ENCODE assay signal across 25 cellular contexts in genomic region chr3:53225651-53226050, GRCh38.
"Had no signal": no experiment of that assay in that cellular context is flagged by ENCODE, and none has a peak within 500 bp of the region (broad histone marks: within the 10 kb centered on the region; RNA-seq: fewer than 3 reads in every experiment).

No MANE protein-coding gene starts in this region.

- H3K4me1 Mint-ChIP-seq: activated CD4-positive, alpha-beta T cell treated with anti-CD3 and anti-CD28 coated beads, Interleukin-2, amount 10 ng/mL, durations not matched to agents 7 days and 5 days had no signal

- H3K27me3 Mint-ChIP-seq: activated CD4-positive, alpha-beta memory T cell treated with anti-CD3 and anti-CD28 coated beads for 36 hours; activated CD4-positive, alpha-beta T cell treated with anti-CD3 and anti-CD28 coated beads, Interleukin-2, amount 10 ng/mL, durations not matched to agents 7 days and 5 days had no signal

- H3K9me3 Mint-ChIP-seq: activated CD4-positive, alpha-beta memory T cell treated with anti-CD3 and anti-CD28 coated beads for 36 hours; activated CD4-positive, alpha-beta T cell treated with anti-CD3 and anti-CD28 coated beads, Interleukin-2, amount 10 ng/mL, durations not matched to agents 7 days and 5 days; activated T-cell treated with anti-CD3 and anti-CD28 coated beads, Interleukin-2, amount 50 U/mL, for 72 hours; activated T-helper 2 cell treated with anti-CD3 and anti-CD28 coated beads, Interferon-gamma antibody, Interleukin-2, Interleukin-4, amounts not matched to agents 10 μg/mL and 5 μg/mL and 100 μg/mL, durations not matched to agents 14 hours and 24 hours and 36 hours had no signal

- H3K4me3 Mint-ChIP-seq: activated CD4-positive, alpha-beta memory T cell treated with anti-CD3 and anti-CD28 coated beads for 36 hours; activated CD4-positive, alpha-beta T cell treated with anti-CD3 and anti-CD28 coated beads, Interleukin-2, amount 10 ng/mL, durations not matched to agents 7 days and 5 days; activated T-cell treated with anti-CD3 and anti-CD28 coated beads, Interleukin-2, amount 50 U/mL, for 72 hours had no signal

- H3K27ac Mint-ChIP-seq: activated CD4-positive, alpha-beta memory T cell treated with anti-CD3 and anti-CD28 coated beads for 36 hours; activated CD4-positive, alpha-beta T cell treated with anti-CD3 and anti-CD28 coated beads, Interleukin-2, amount 10 ng/mL, durations not matched to agents 7 days and 5 days; activated T-cell treated with anti-CD3 and anti-CD28 coated beads, Interleukin-2, amount 50 U/mL, for 72 hours; activated T-helper 2 cell treated with anti-CD3 and anti-CD28 coated beads, Interferon-gamma antibody, Interleukin-2, Interleukin-4, amounts not matched to agents 10 μg/mL and 5 μg/mL and 100 μg/mL, durations not matched to agents 14 hours and 24 hours and 36 hours had no signal

- H3K4me3 ChIP-seq: SK-N-MC had no signal

- DNase-seq: activated CD4-positive, alpha-beta memory T cell treated with anti-CD3 and anti-CD28 coated beads for 36 hours; activated CD4-positive, alpha-beta T cell treated with anti-CD3 and anti-CD28 coated beads, Interleukin-2, amount 10 ng/mL, durations not matched to agents 7 days and 5 days; activated CD4-positive, CD25-positive, alpha-beta regulatory T cell; activated CD8-positive, alpha-beta memory T cell treated with anti-CD3 and anti-CD28 coated beads for 24 hours; activated gamma-delta T cell treated with Interleukin-2 at 50 U/mL for 16 hours; activated naive CD4-positive, alpha-beta T cell treated with anti-CD3 and anti-CD28 coated beads, Interleukin-2, amount 50 U/mL, for 16 hours; activated T-cell treated with anti-CD3 and anti-CD28 coated beads, Interleukin-2, amount 50 U/mL, for 72 hours; aorta; central memory CD4-positive, alpha-beta T cell; Kasumi-1; NCI-H1048; NCI-H1417 treated with DMSO at 0.1 percent for 48 hours; NCI-H1694; NCI-H2029; NCI-H2107; NCI-H2171 treated with DMSO at 0.1 percent for 48 hours; NCI-H226; NCI-H510A; NCI-H526 treated with DMSO at 0.1 percent for 48 hours; NCI-H82; T-helper 1 cell had no signal

- ATAC-seq: activated T-cell treated with anti-CD3 and anti-CD28 coated beads, Interleukin-2, amount 50 U/mL, for 72 hours; Right ventricle myocardium inferior had no signal

- H3K27ac ChIP-seq: SK-N-MC, VCaP had no signal
